In genomic region chr6:40398810-40399477, GRCh38 we compare ENCODE assay signal across 22 cellular contexts.
DNase-seq lines count a peak whose midpoint lies in the region; ATAC-seq and TF ChIP-seq lines count a peak whose summit lies in the region.
"Had no signal": no experiment of that assay in that cellular context is flagged by ENCODE, and none has a peak within 500 bp of the region (broad histone marks: within the 10 kb centered on the region; RNA-seq: fewer than 3 reads in every experiment).

No MANE protein-coding gene starts in this region.

- H3K9me3 ChIP-seq in HUES64 (ENCODE audit: insufficient read depth, low read depth, low read length), result no peaks in the 10 kb centered on the region
- H3K9me3 ChIP-seq in transverse colon, result no peaks in the 10 kb centered on the region
- H3K9me3 ChIP-seq in upper lobe of left lung, result no peaks in the 10 kb centered on the region
- H3K9me3 ChIP-seq: left lung, testis had no signal

- TF ChIP-seq POLR2A in transverse colon (IDR thresholded peaks at IDR 0.05), result no peak
- no peak for TF ChIP-seq POLR2A in upper lobe of left lung (IDR thresholded peaks at IDR 0.05)

- TF ChIP-seq EP300 in transverse colon (IDR thresholded peaks at IDR 0.05; ENCODE audit: low read depth), result no peak
- no peak for TF ChIP-seq EP300 in upper lobe of left lung (IDR thresholded peaks at IDR 0.05)

- in situ Hi-C loops in transverse colon (cut with MboI; ENCODE audit: low pct_ligation_motif_present in 1 of 4, low pct_unique_long_range_greater_than_20kb in 1 of 4, low sequenced_read_pairs in 3 of 4), result no loop called here

- ATAC-seq in GM18519 (IDR thresholded peaks at IDR 0.05; ENCODE audit: low FRiP score, unreplicated experiment) (no peak), upper lobe of left lung (ENCODE audit: low FRiP score in 2 of 2) (no peak)
- ATAC-seq: activated CD8-positive, alpha-beta memory T cell treated with anti-CD3 and anti-CD28 coated beads, Interleukin-2, amount 10 ng/mL, durations not matched to agents 7 days and 5 days; left lung; stimulated activated naive B cell treated with anti-CD40 and anti-IgM and Interleukin-4, amounts not matched to agents 10 μg/mL and 1 μg/mL and 100 μg/mL, for 72 hours had no signal

- DNase-seq in COLO668 (lab: John Stamatoyannopoulos, UW; ENCODE audit: unreplicated experiment), result peak; percentile 6
- peak; percentile 61 for DNase-seq in iPS-NIHi11 (ENCODE audit: low spot score)
- no peak for DNase-seq in transverse colon
- no peak for DNase-seq in upper lobe of left lung
- no peak for DNase-seq in hippocampal formation (lab: John Stamatoyannopoulos, UW)
- DNase-seq: activated CD4-positive, alpha-beta T cell treated with anti-CD3 and anti-CD28 coated beads for 48 hours; activated CD8-positive, alpha-beta memory T cell treated with anti-CD3 and anti-CD28 coated beads, Interleukin-2, amount 10 ng/mL, durations not matched to agents 7 days and 5 days; CD4-positive, alpha-beta memory T cell; cerebellar nuclear complex; DMS79 treated with DMSO at 0.1 percent for 48 hours; foreskin melanocyte; HCEC 1CT; left lung; NCI-H1436; NCI-H226; stimulated activated CD4-positive, alpha-beta T cell treated with anti-CD3 and anti-CD28 coated beads, Interleukin-2, amount 100 ng/mL, for 24 hours; stimulated activated naive B cell treated with anti-CD40 and anti-IgM and Interleukin-4, amounts not matched to agents 10 μg/mL and 1 μg/mL and 100 μg/mL, for 72 hours; SW 1271; testis had no signal

- H3K4me1 ChIP-seq in HUES64 (ENCODE audit: insufficient read depth, low read length) (no peaks in the 10 kb centered on the region; the same call in 1 of the 2 replicates), transverse colon (no peaks in the 10 kb centered on the region), upper lobe of left lung (no peaks in the 10 kb centered on the region)
- H3K4me1 ChIP-seq: left lung, testis had no signal

- H3K27ac ChIP-seq in HUES64 (ENCODE audit: low read depth, low read length), result no peak overlapping the region
- peak overlapping the region; percentile 67 for H3K27ac ChIP-seq in VCaP
- no peak overlapping the region for H3K27ac ChIP-seq in transverse colon
- no peak overlapping the region for H3K27ac ChIP-seq in upper lobe of left lung
- H3K27ac ChIP-seq: left lung, testis had no signal

- H3K27me3 ChIP-seq in HUES64 (ENCODE audit: insufficient read depth, low read length) (no peaks in the 10 kb centered on the region), transverse colon (no peaks in the 10 kb centered on the region), upper lobe of left lung (no peaks in the 10 kb centered on the region)
- H3K27me3 ChIP-seq: left lung, testis had no signal

- no peak overlapping the region for H3K9ac ChIP-seq in HUES64 (ENCODE audit: low read depth, low read length)

- intact Hi-C loops in transverse colon (cut with DNase I; ENCODE audit: low total_unique reads), result no loop called here

- TF ChIP-seq CTCF in VCaP (conservative IDR thresholded peaks at IDR 0.05) (no peak), transverse colon (IDR thresholded peaks at IDR 0.05) (no peak), upper lobe of left lung (IDR thresholded peaks at IDR 0.05) (no peak)

- 82% methylated on average over 6 of the region's 6 CpGs for WGBS in HUES64
- WGBS in transverse colon (ENCODE audit: low coverage in 1 of 2), 2 donors, result 76 to 80% methylated on average over 4 to 6 of the region's 6 CpGs
- WGBS in upper lobe of left lung, 2 donors, result 83 to 90% methylated on average over 6 of the region's 6 CpGs

- H3K4me3 ChIP-seq in HUES64 (ENCODE audit: low read length), result peak overlapping the region; percentile 9; the same call in 1 of the 2 replicates
- H3K4me3 ChIP-seq in transverse colon, result no peak overlapping the region
- H3K4me3 ChIP-seq in upper lobe of left lung, result no peak overlapping the region
- H3K4me3 ChIP-seq: left lung, testis had no signal

- no peaks in the 10 kb centered on the region for H3K36me3 ChIP-seq in HUES64 (ENCODE audit: insufficient read depth, low read length)
- no peaks in the 10 kb centered on the region for H3K36me3 ChIP-seq in transverse colon
- H3K36me3 ChIP-seq in upper lobe of left lung, result no peaks in the 10 kb centered on the region
- H3K36me3 ChIP-seq: left lung had no signal

Comparison
In these comparisons a context has a peak if more than half of its experiments do, and no peak if none do; other contexts are left out.
1. DNase-seq: peak in COLO668 (single experiment) and iPS-NIHi11 (single experiment); none in transverse colon (single experiment), upper lobe of left lung (0 of 2) and hippocampal formation (0 of 2).